In the genomic region with DNA sequence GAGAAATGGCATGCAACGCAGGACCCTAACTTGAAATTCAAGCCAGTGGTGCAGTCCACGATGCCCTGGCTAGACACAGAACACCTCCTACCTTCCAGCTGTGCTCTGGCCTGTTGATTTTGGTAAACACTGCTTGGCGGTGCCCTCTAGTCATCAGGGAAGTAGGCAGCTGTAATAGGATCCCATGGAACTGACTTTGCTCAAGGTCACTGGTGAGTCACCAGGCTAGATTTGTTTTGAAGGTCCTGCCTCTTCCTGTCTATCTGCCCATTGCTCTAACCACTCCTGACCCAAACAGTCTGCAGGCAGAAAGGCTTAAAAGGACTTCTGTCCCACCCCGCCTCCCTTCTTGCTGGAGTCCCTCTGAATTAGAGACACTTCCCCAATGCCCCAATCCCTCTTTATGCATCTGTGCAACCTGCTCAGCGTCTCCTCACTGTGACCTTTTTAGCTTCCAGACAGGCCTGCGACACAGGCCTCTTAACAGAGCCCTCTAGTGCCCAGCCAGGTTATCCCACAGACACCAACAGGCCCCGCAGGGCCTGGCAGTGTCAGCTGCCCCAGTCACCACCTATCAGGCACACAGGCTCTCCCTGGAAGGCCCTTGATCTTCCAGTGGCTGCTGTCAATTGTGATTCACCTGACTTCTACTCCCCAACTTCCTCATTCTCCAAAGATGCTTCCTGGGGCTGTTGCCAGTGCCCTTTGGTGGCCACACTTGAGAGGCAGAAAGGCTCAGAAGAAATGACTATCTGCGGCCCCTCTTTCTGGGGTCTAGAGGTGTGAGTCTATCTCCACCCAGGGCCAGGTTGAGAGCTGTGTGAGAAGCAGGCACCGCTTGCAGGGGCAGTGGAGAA, we compare ENCODE assay signal across 8 cellular contexts. TPM values are rescaled to one million over a fixed set of nuclear protein-coding genes. Genes with fewer than 3 reads are reported as not detected.
DNase-seq lines count a peak whose midpoint lies in the region; ATAC-seq, FAIRE-seq and TF ChIP-seq lines count a peak whose summit lies in the region.

No MANE protein-coding gene starts in this region.

- peak; percentile 6 for DNase-seq in NCI-H146 (lab: John Stamatoyannopoulos, UW)
- DNase-seq in NCI-H146 treated with DMSO at 0.1 percent for 48 hours (lab: John Stamatoyannopoulos, UW; ENCODE audit: unreplicated experiment) = no peak
- DNase-seq in HuH-7.5 (ENCODE audit: low spot score) = peak; percentile 91
- DNase-seq in SJCRH30 = peak; percentile 76 to 88
- peak; percentile 80 for DNase-seq in bronchial epithelial cell (ENCODE audit: low read depth)
- DNase-seq in kidney tubule cell (ENCODE audit: low spot score) = peak; percentile 92
- DNase-seq in stimulated activated CD4-positive, alpha-beta T cell treated with anti-CD3 and anti-CD28 coated beads, Interleukin-4, amount 100 ng/mL, for 48 hours (ENCODE audit: low read depth in 2 of 2) = peak; percentile 5 to 9

- no peak for ATAC-seq in HG03439 (IDR thresholded peaks at IDR 0.05; ENCODE audit: unreplicated experiment)

- peak overlapping the region; percentile 5 for H3K27ac ChIP-seq in SJCRH30

- H3K9me3 ChIP-seq in SJCRH30 (replicated peaks) = no peaks in the 10 kb centered on the region

- peaks cover 6% of the 10 kb centered on the region; the same call in 1 of the 2 replicates for H3K36me3 ChIP-seq in SJCRH30
- H3K36me3 ChIP-seq in bronchial epithelial cell (ENCODE audit: control insufficient read depth, insufficient read depth, low read length) = peaks cover 12% of the 10 kb centered on the region

- peak; percentile 50 for TF ChIP-seq CTCF in bronchial epithelial cell (IDR thresholded peaks at IDR 0.05; ENCODE audit: insufficient read depth, low read length, severe bottlenecking)

- H3K27me3 ChIP-seq in SJCRH30 = no peaks in the 10 kb centered on the region
- no peaks in the 10 kb centered on the region for H3K27me3 ChIP-seq in bronchial epithelial cell (ENCODE audit: control insufficient read depth, insufficient read depth, low read length)

- no peak overlapping the region for H3K4me3 ChIP-seq in SJCRH30
- no peak overlapping the region for H3K4me3 ChIP-seq in bronchial epithelial cell (ENCODE audit: low read depth, low read length)

- FAIRE-seq in bronchial epithelial cell (lab: Jason Lieb, UNC) = no peak

- H3K4me1 ChIP-seq in SJCRH30 = peaks cover 23% of the 10 kb centered on the region

RNA-seq across cellular contexts. Expression of gene TMEM127, which starts 5.2 kb away (rescaled TPM):
- total RNA-seq in SJCRH30 (2014; rRNA removed; shearing (Covaris generic)) = 16.2 and 17.9 TPM in 2 replicates
- 12.1 and 17.3 TPM in 2 replicates for total RNA-seq in bronchial epithelial cell

RNA-seq across cellular contexts. Expression of gene CIAO1, which starts 5.4 kb away (rescaled TPM):
- 59.2 and 59.9 TPM in 2 replicates for total RNA-seq in SJCRH30 (2014; rRNA removed; shearing (Covaris generic))
- total RNA-seq in bronchial epithelial cell = 58.0 and 94.0 TPM in 2 replicates

RNA-seq across cellular contexts. Expression of gene SNRNP200, which starts 44.7 kb away (rescaled TPM):
- 153 and 157 TPM in 2 replicates for total RNA-seq in SJCRH30 (2014; rRNA removed; shearing (Covaris generic))
- 32.6 and 35.8 TPM in 2 replicates for total RNA-seq in bronchial epithelial cell

RNA-seq across cellular contexts. Expression of gene STARD7, which starts 52.0 kb away (rescaled TPM):
- total RNA-seq in SJCRH30 (2014; rRNA removed; shearing (Covaris generic)) = 232 and 243 TPM in 2 replicates
- 73.2 and 93.7 TPM in 2 replicates for total RNA-seq in bronchial epithelial cell
